In genomic region chr7:158010956-158011698, GRCh38 we compare ENCODE assay signal across 20 cellular contexts.
A peak's percentile ranks its signal among the peaks of the same experiment; 100 is the strongest.
DNase-seq lines count a peak whose midpoint lies in the region; ATAC-seq and TF ChIP-seq lines count a peak whose summit lies in the region.
"Had no signal": no experiment of that assay in that cellular context is flagged by ENCODE, and none has a peak within 500 bp of the region (broad histone marks: within the 10 kb centered on the region; RNA-seq: fewer than 3 reads in every experiment).

No MANE protein-coding gene starts in this region.

- no peak overlapping the region for H3K4me3 ChIP-seq in neural cell (ENCODE audit: low read length)
- H3K4me3 ChIP-seq: GM23338, testis had no signal

- no peaks in the 10 kb centered on the region for H3K9me2 ChIP-seq in neural cell (ENCODE audit: insufficient read depth, low read length)

- H3K27me3 ChIP-seq in neural cell (ENCODE audit: insufficient read depth, low read depth, low read length): no peaks in the 10 kb centered on the region
- H3K27me3 ChIP-seq: testis had no signal

- POLR2A ChIA-PET in activated CD8-positive, alpha-beta T cell treated with anti-CD3 and anti-CD28 coated beads for 36 hours (lab: Charles Lee): no interaction called here

- no peaks in the 10 kb centered on the region for H3K9me3 Mint-ChIP-seq in activated CD8-positive, alpha-beta T cell treated with anti-CD3 and anti-CD28 coated beads for 36 hours
- H3K9me3 Mint-ChIP-seq: activated CD4-positive, alpha-beta T cell treated with anti-CD3 and anti-CD28 coated beads, Interleukin-2, amount 10 ng/mL, durations not matched to agents 24 days and 14 days; activated naive CD4-positive, alpha-beta T cell treated with anti-CD3 and anti-CD28 coated beads for 36 hours; GM23338 had no signal

- TF ChIP-seq CTCF in LNCAP (IDR thresholded peaks at IDR 0.05): 0 out of 2 replicates have a peak, but pooled peaks have one; percentile 15
- TF ChIP-seq CTCF in neural cell (IDR thresholded peaks at IDR 0.05; ENCODE audit: poor library complexity, severe bottlenecking): peak; percentile 48
- no peak for TF ChIP-seq CTCF in activated CD8-positive, alpha-beta T cell treated with anti-CD3 and anti-CD28 coated beads for 36 hours (IDR thresholded peaks at IDR 0.05)

- H3K4me2 ChIP-seq in neural cell (ENCODE audit: low read length): no peak overlapping the region
- H3K4me2 ChIP-seq: GM23338 had no signal

- H3K36me3 ChIP-seq in neural cell (ENCODE audit: insufficient read depth, low read length): no peaks in the 10 kb centered on the region

- H3F3A ChIP-seq in neural cell (ENCODE audit: insufficient read depth, low read length, poor library complexity, severe bottlenecking): peaks cover 4% of the 10 kb centered on the region

- H3K27ac Mint-ChIP-seq in T-helper 17 cell: peak overlapping the region; percentile 6
- no peak overlapping the region for H3K27ac Mint-ChIP-seq in activated CD8-positive, alpha-beta T cell treated with anti-CD3 and anti-CD28 coated beads for 36 hours
- H3K27ac Mint-ChIP-seq: activated CD4-positive, alpha-beta T cell treated with anti-CD3 and anti-CD28 coated beads, Interleukin-2, amount 10 ng/mL, durations not matched to agents 24 days and 14 days; activated naive CD4-positive, alpha-beta T cell treated with anti-CD3 and anti-CD28 coated beads for 36 hours; GM23338 had no signal

- ATAC-seq in T-helper 17 cell: no peak
- no peak for ATAC-seq in activated CD8-positive, alpha-beta T cell treated with anti-CD3 and anti-CD28 coated beads for 36 hours
- ATAC-seq: GM23338, left cardiac atrium, Panc1 had no signal

- intact Hi-C loops in activated CD8-positive, alpha-beta T cell treated with anti-CD3 and anti-CD28 coated beads for 36 hours (cut with micrococcal nuclease): no loop called here

- no peak overlapping the region for H3K27ac ChIP-seq in neural cell (ENCODE audit: low read length)
- H3K27ac ChIP-seq: testis had no signal

- peak overlapping the region; percentile 13 for H3K4me3 Mint-ChIP-seq in T-helper 17 cell
- H3K4me3 Mint-ChIP-seq in activated CD8-positive, alpha-beta T cell treated with anti-CD3 and anti-CD28 coated beads for 36 hours: no peak overlapping the region
- H3K4me3 Mint-ChIP-seq: activated CD4-positive, alpha-beta T cell treated with anti-CD3 and anti-CD28 coated beads, Interleukin-2, amount 10 ng/mL, durations not matched to agents 24 days and 14 days; activated naive CD4-positive, alpha-beta T cell treated with anti-CD3 and anti-CD28 coated beads for 36 hours; GM23338 had no signal

- no peaks in the 10 kb centered on the region for H3K9me3 ChIP-seq in T-helper 17 cell (ENCODE audit: control insufficient read depth, low read length, poor library complexity, severe bottlenecking)
- no peaks in the 10 kb centered on the region for H3K9me3 ChIP-seq in neural cell (ENCODE audit: low read length)
- H3K9me3 ChIP-seq: testis had no signal

- TF ChIP-seq EP300 in neural cell (conservative IDR thresholded peaks at IDR 0.05; ENCODE audit: poor library complexity, severe bottlenecking): no peak

- TF ChIP-seq RAD21 in neural cell (conservative IDR thresholded peaks at IDR 0.05): peak; percentile 48

- no peak overlapping the region for H2AFZ ChIP-seq in neural cell (ENCODE audit: low read depth, low read length)
- H2AFZ ChIP-seq: GM23338 had no signal

- CTCF ChIA-PET in activated CD8-positive, alpha-beta T cell treated with anti-CD3 and anti-CD28 coated beads for 36 hours (lab: Charles Lee): no interaction called here

- H3K27me3 Mint-ChIP-seq in T-helper 17 cell: peaks cover 4% of the 10 kb centered on the region
- H3K27me3 Mint-ChIP-seq in activated CD8-positive, alpha-beta T cell treated with anti-CD3 and anti-CD28 coated beads for 36 hours: no peaks in the 10 kb centered on the region
- H3K27me3 Mint-ChIP-seq: activated CD4-positive, alpha-beta T cell treated with anti-CD3 and anti-CD28 coated beads, Interleukin-2, amount 10 ng/mL, durations not matched to agents 24 days and 14 days had no signal

- H3K79me2 ChIP-seq in neural cell (replicated peaks; ENCODE audit: insufficient read depth, low read length): no peaks in the 10 kb centered on the region

- no peak overlapping the region for H3K9ac ChIP-seq in neural cell (ENCODE audit: low read length)

- peaks cover 2% of the 10 kb centered on the region for H3K36me3 Mint-ChIP-seq in T-helper 17 cell (ENCODE audit: low read depth)
- H3K36me3 Mint-ChIP-seq in activated CD8-positive, alpha-beta T cell treated with anti-CD3 and anti-CD28 coated beads for 36 hours (ENCODE audit: low read depth): no peaks in the 10 kb centered on the region

- DNase-seq in NOMO-1 treated with dmso at 0.1 percent for 144 hours (lab: John Stamatoyannopoulos, UW; ENCODE audit: unreplicated experiment) (peak; percentile 0), NOMO-1 (lab: John Stamatoyannopoulos, UW; ENCODE audit: unreplicated experiment in 2 of 2) (no peak), T-helper 17 cell (no peak), NCI-H345 treated with DMSO at 0.1 percent for 48 hours (lab: John Stamatoyannopoulos, UW; ENCODE audit: unreplicated experiment) (no peak), NCI-H446 treated with DMSO at 0.1 percent for 48 hours (lab: John Stamatoyannopoulos, UW) (no peak)
- no peak for DNase-seq in activated CD8-positive, alpha-beta T cell treated with anti-CD3 and anti-CD28 coated beads for 36 hours
- DNase-seq: activated CD4-positive, alpha-beta T cell treated with anti-CD3 and anti-CD28 coated beads, Interleukin-2, amount 10 ng/mL, durations not matched to agents 24 days and 14 days; activated CD8-positive, alpha-beta memory T cell treated with anti-CD3 and anti-CD28 coated beads, Interleukin-2, amount 50 U/mL, for 48 hours; activated naive CD4-positive, alpha-beta T cell treated with anti-CD3 and anti-CD28 coated beads for 36 hours; cortex of kidney; DMS79 treated with DMSO at 0.1 percent for 48 hours; foreskin melanocyte; left cardiac atrium; midbrain; NCI-H1694 treated with DMSO at 0.1 percent for 48 hours; testis had no signal

- H3K4me1 Mint-ChIP-seq in T-helper 17 cell: peaks cover 9% of the 10 kb centered on the region
- peaks cover 9% of the 10 kb centered on the region for H3K4me1 Mint-ChIP-seq in activated CD8-positive, alpha-beta T cell treated with anti-CD3 and anti-CD28 coated beads for 36 hours (ENCODE audit: low read depth)
- H3K4me1 Mint-ChIP-seq: activated CD4-positive, alpha-beta T cell treated with anti-CD3 and anti-CD28 coated beads, Interleukin-2, amount 10 ng/mL, durations not matched to agents 24 days and 14 days; GM23338 had no signal

- H4K20me1 ChIP-seq in neural cell (ENCODE audit: insufficient read depth): no peaks in the 10 kb centered on the region

TF ChIP-seq in neural cell, 6 proteins besides CTCF, POLR2A, EP300 and RAD21:
- TF ChIP-seq REST (IDR thresholded peaks at IDR 0.05; ENCODE audit: borderline replicate concordance) (no peak), POLR2AphosphoS5 (IDR thresholded peaks at IDR 0.05) (no peak), EZH2 (IDR thresholded peaks at IDR 0.05; ENCODE audit: borderline replicate concordance, insufficient read depth, low read length, poor library complexity, severe bottlenecking) (no peak), SMC3 (conservative IDR thresholded peaks at IDR 0.05; ENCODE audit: poor library complexity) (peak; percentile 51)
